8 cellular contexts compared by ENCODE assay signal in the genomic region with DNA sequence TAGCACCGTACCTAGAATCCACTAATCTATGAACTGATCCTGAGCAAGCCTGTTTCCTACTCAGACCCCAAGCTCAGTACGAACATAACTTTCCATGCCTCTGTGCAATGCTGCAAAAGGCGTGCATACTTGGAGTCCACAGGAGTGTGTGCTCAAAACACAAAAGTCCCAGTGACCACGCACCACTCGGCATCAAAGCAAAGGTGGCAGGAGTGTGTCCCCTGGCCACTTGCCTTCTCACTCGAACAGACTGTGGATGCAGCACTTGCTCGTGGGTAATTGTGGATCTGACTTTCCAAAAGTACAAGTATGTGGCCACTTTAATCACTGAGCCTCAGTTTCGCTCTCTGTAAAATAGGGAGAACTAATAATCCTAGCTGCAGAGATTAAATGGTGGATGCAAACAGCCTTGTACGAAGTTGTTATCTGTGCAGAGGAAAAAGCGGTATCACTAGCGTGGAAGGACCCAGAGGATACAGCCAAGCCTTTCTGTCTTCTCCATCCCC. TPM values are rescaled to one million over a fixed set of nuclear protein-coding genes. Genes with fewer than 3 reads are reported as not detected.
DNase-seq lines count a peak whose midpoint lies in the region; ATAC-seq, FAIRE-seq and TF ChIP-seq lines count a peak whose summit lies in the region.

No MANE protein-coding gene starts in this region.

- H3K4me1 Mint-ChIP-seq in neural progenitor cell: peaks cover 22% of the 10 kb centered on the region

- peaks cover 0 to 15% (median 0%) of the 10 kb centered on the region in 11 experiments; a peak in 6 of 22 replicates for H3K9me3 ChIP-seq in BLaER1 treated with 17β-estradiol and CSF1 and Interleukin-3, amounts not matched to agents 10 nM and 100 nM (replicated peaks in 1 of 11)
- H3K9me3 ChIP-seq in NT2/D1 (ENCODE audit: insufficient read depth, low read length) (no peaks in the 10 kb centered on the region), H1 (ENCODE audit: insufficient read depth in 2 of 2, low read depth in 1 of 2, low read length in 1 of 2) (no peaks in the 10 kb centered on the region), neural progenitor cell (ENCODE audit: low read depth) (no peaks in the 10 kb centered on the region)

- no peak for TF ChIP-seq EP300 in H1 (IDR thresholded peaks at IDR 0.05; ENCODE audit: borderline replicate concordance in 1 of 2, low read depth in 2 of 2, low read length in 2 of 2)

- TF ChIP-seq CTCF in H1 (IDR thresholded peaks at IDR 0.05; ENCODE audit: control extremely low read depth in 1 of 3, insufficient read depth in 1 of 3, low read depth in 1 of 3, low read length in 3 of 3) (no peak), neural progenitor cell (IDR thresholded peaks at IDR 0.05) (no peak)

- H4K8ac ChIP-seq in H1 (ENCODE audit: extremely low read depth, insufficient read depth, low read length): no peak overlapping the region

- peak overlapping the region; percentile 89 to 99 (median 95) for H3K27ac ChIP-seq in BLaER1 treated with 17β-estradiol and CSF1 and Interleukin-3, amounts not matched to agents 10 nM and 100 nM
- peak overlapping the region; percentile 96 for H3K27ac ChIP-seq in H1 (ENCODE audit: low read depth, low read length)
- no peak overlapping the region for H3K27ac ChIP-seq in neural progenitor cell

- no peak overlapping the region for H3K18ac ChIP-seq in H1 (ENCODE audit: extremely low read depth, low read length)

- H4K5ac ChIP-seq in H1 (ENCODE audit: insufficient read length, low read depth, low read length): no peak overlapping the region

- peak overlapping the region; percentile 55 to 75 (median 66) for H3K4me3 ChIP-seq in BLaER1 treated with 17β-estradiol and CSF1 and Interleukin-3, amounts not matched to agents 10 nM and 100 nM
- H3K4me3 ChIP-seq in NT2/D1 (ENCODE audit: insufficient read length, low read depth): peak overlapping the region; percentile 72
- H3K4me3 ChIP-seq in H1 (ENCODE audit: extremely low read depth in 1 of 4, insufficient read depth in 2 of 4, low read depth in 3 of 4, low read length in 4 of 4): peak overlapping the region; percentile 68 to 92 (median 82)
- peak overlapping the region; percentile 70 for H3K4me3 ChIP-seq in neural progenitor cell

- no peak overlapping the region for H2BK15ac ChIP-seq in H1 (ENCODE audit: low read length)

- DNase-seq in NT2/D1 (ENCODE audit: low read depth, low spot score) (no peak), H1 (ENCODE audit: low read depth in 1 of 2, low spot score in 2 of 2) (no peak), neural progenitor cell (ENCODE audit: low spot score) (no peak), NCI-H524 (lab: John Stamatoyannopoulos, UW) (no peak), ecto neural progenitor cell (ENCODE audit: low spot score) (no peak), H4 (ENCODE audit: low spot score) (no peak)

- H3K4me3 Mint-ChIP-seq in neural progenitor cell: peak overlapping the region; percentile 96

- peaks cover 7% of the 10 kb centered on the region for H3K27me3 Mint-ChIP-seq in neural progenitor cell (ENCODE audit: insufficient read depth, low read depth)

- H2AK5ac ChIP-seq in H1 (ENCODE audit: low read depth, low read length): no peak overlapping the region

- peak overlapping the region; percentile 76 for H3K4ac ChIP-seq in H1 (replicated peaks; ENCODE audit: insufficient read length, low read depth, low read length)

- no peaks in the 10 kb centered on the region for H3K27me3 ChIP-seq in BLaER1 treated with 17β-estradiol and CSF1 and Interleukin-3, amounts not matched to agents 10 nM and 100 nM
- H3K27me3 ChIP-seq in NT2/D1 (ENCODE audit: insufficient read depth, insufficient read length) (no peaks in the 10 kb centered on the region), H1 (replicated peaks in 1 of 4; ENCODE audit: control insufficient read depth in 3 of 4, extremely low read depth in 1 of 4, insufficient read depth in 3 of 4, low read length in 3 of 4) (no peaks in the 10 kb centered on the region), neural progenitor cell (no peaks in the 10 kb centered on the region)

- peaks cover 59 to 88% (median 79%) of the 10 kb centered on the region in 10 experiments for H3K4me1 ChIP-seq in BLaER1 treated with 17β-estradiol and CSF1 and Interleukin-3, amounts not matched to agents 10 nM and 100 nM
- H3K4me1 ChIP-seq in NT2/D1 (ENCODE audit: insufficient read depth, insufficient read length) (no peaks in the 10 kb centered on the region), H1 (replicated peaks in 1 of 4; ENCODE audit: control insufficient read depth in 3 of 4, insufficient read depth in 4 of 4, low read length in 3 of 4) (peaks cover 2 to 4% (median 4%) of the 10 kb centered on the region in 4 experiments; a peak in 4 of 7 replicates), neural progenitor cell (peaks cover 12% of the 10 kb centered on the region)

- no peak overlapping the region for H3K56ac ChIP-seq in H1 (replicated peaks; ENCODE audit: insufficient read length, low read depth, low read length)

- WGBS in H1 (ENCODE audit: extremely low coverage in 1 of 2, insufficient coverage in 1 of 2, insufficient read length in 1 of 2, insufficient replicate concordance in 2 of 2, low coverage in 1 of 2, low lambda C conversion rate in 2 of 2, missing lambda C conversion rate in 1 of 2), 2 experiments: 51% methylated on average over 11 of the region's 11 CpGs; no CpG with 5 or more reads in 1 of the 2 experiments

- H3K36me3 ChIP-seq in BLaER1 treated with 17β-estradiol and CSF1 and Interleukin-3, amounts not matched to agents 10 nM and 100 nM: 0 out of 22 replicates have a peak, but pooled peaks cover 0 to 1% (median 0%) of the 10 kb centered on the region in 11 experiments
- H3K36me3 ChIP-seq in NT2/D1 (ENCODE audit: insufficient read depth, insufficient read length, low read length) (peaks cover 10% of the 10 kb centered on the region), H1 (ENCODE audit: control insufficient read depth in 2 of 4, insufficient read depth in 4 of 4, low read length in 3 of 4) (no peaks in the 10 kb centered on the region), neural progenitor cell (no peaks in the 10 kb centered on the region)

- H3K79me1 ChIP-seq in H1 (ENCODE audit: low read depth, low read length): no peaks in the 10 kb centered on the region

- H3K14ac ChIP-seq in H1 (ENCODE audit: insufficient read length): no peak overlapping the region

- no peaks in the 10 kb centered on the region for H4K20me1 ChIP-seq in BLaER1 treated with 17β-estradiol and CSF1 and Interleukin-3, amounts not matched to agents 10 nM and 100 nM
- H4K20me1 ChIP-seq in H1 (replicated peaks in 1 of 2; ENCODE audit: control insufficient read depth in 1 of 2, insufficient read depth in 2 of 2, low read length in 2 of 2): no peaks in the 10 kb centered on the region
- H4K20me1 ChIP-seq in neural progenitor cell (ENCODE audit: low read depth): no peaks in the 10 kb centered on the region

- peaks cover 13% of the 10 kb centered on the region for H3F3A ChIP-seq in neural progenitor cell (ENCODE audit: low read depth)

- no peak overlapping the region; the same call in 1 of the 2 replicates for H2BK5ac ChIP-seq in H1 (ENCODE audit: low read depth, low read length)

- POLR2A ChIA-PET in H1 (lab: Charles Lee; ENCODE audit: partially characterized antibody): interaction anchor here (0.8 to 2.3 kb wide), 9 partner anchors 9 to 90 kb away, joined by 3 to 13 read pairs (median 3); no protein-coding TSS in a partner anchor

- no peak overlapping the region for H3K23ac ChIP-seq in H1 (ENCODE audit: insufficient read length)

- H2BK120ac ChIP-seq in H1 (replicated peaks; ENCODE audit: low read depth, low read length): no peak overlapping the region

- FAIRE-seq in H1 (lab: Jason Lieb, UNC): no peak

- peak overlapping the region; percentile 29 for H4K91ac ChIP-seq in H1 (replicated peaks; ENCODE audit: insufficient read length, low read length)

- H3K9ac ChIP-seq in BLaER1 treated with 17β-estradiol and CSF1 and Interleukin-3, amounts not matched to agents 10 nM and 100 nM: peak overlapping the region; percentile 86 to 96 (median 93)
- H3K9ac ChIP-seq in NT2/D1 (ENCODE audit: insufficient read length, low read depth) (peak overlapping the region; percentile 95), H1 (replicated peaks in 1 of 4; ENCODE audit: extremely low read depth in 1 of 4, low read depth in 3 of 4, low read length in 3 of 4) (peak overlapping the region in 2 of 4 experiments; percentile 93 to 95; a peak in 4 of 7 replicates), neural progenitor cell (peak overlapping the region; percentile 44)

- peak overlapping the region; percentile 65 to 95 (median 82) for H3K4me2 ChIP-seq in BLaER1 treated with 17β-estradiol and CSF1 and Interleukin-3, amounts not matched to agents 10 nM and 100 nM
- H3K4me2 ChIP-seq in H1 (ENCODE audit: insufficient read depth in 1 of 2, low read depth in 2 of 2, low read length in 2 of 2) (peak overlapping the region; percentile 62 to 87), neural progenitor cell (peak overlapping the region; percentile 84)

- CTCF ChIA-PET in H1 (lab: Charles Lee; ENCODE audit: partially characterized antibody): interaction anchor here (0.5 to 1.0 kb wide), 3 partner anchors 20 to 1926 kb away, joined by 3 to 5 read pairs (median 3); no protein-coding TSS in a partner anchor

- 0 out of 2 replicates have a peak overlapping the region, but pooled peaks have one; percentile 21 for H2BK20ac ChIP-seq in H1 (ENCODE audit: low read length)

- H3K27ac Mint-ChIP-seq in neural progenitor cell: peak overlapping the region; percentile 99

- no peaks in the 10 kb centered on the region for H3K9me3 Mint-ChIP-seq in neural progenitor cell

- no peak for TF ChIP-seq RAD21 in H1 (IDR thresholded peaks at IDR 0.05 in 1 of 2, conservative IDR thresholded peaks at IDR 0.05 in 1 of 2; ENCODE audit: low read depth in 2 of 2, low read length in 2 of 2)

- H3K23me2 ChIP-seq in H1 (ENCODE audit: low read depth, low read length): peaks cover 2% of the 10 kb centered on the region; the same call in 1 of the 2 replicates

- H2BK12ac ChIP-seq in H1 (ENCODE audit: low read depth, low read length): no peak overlapping the region; the same call in 1 of the 2 replicates

- no peak overlapping the region for H2AFZ ChIP-seq in H1 (ENCODE audit: low read length)
- peak overlapping the region; percentile 97 for H2AFZ ChIP-seq in neural progenitor cell (replicated peaks)

- peaks cover 0 to 7% of the 10 kb centered on the region in 2 experiments; a peak in 1 of 4 replicates for H3K79me2 ChIP-seq in H1 (ENCODE audit: control insufficient read depth in 1 of 2, insufficient read depth in 2 of 2, low read length in 2 of 2)
- peaks cover 16% of the 10 kb centered on the region for H3K79me2 ChIP-seq in neural progenitor cell (ENCODE audit: low read depth)

- no peak for ATAC-seq in HG02798 (IDR thresholded peaks at IDR 0.05; ENCODE audit: poor library complexity, unreplicated experiment)

- H3K36me3 Mint-ChIP-seq in neural progenitor cell: no peaks in the 10 kb centered on the region

- no peak for TF ChIP-seq POLR2A in H1 (IDR thresholded peaks at IDR 0.05; ENCODE audit: control extremely low read depth in 1 of 2, low read depth in 2 of 2, low read length in 2 of 2)

RNA-seq across cellular contexts. Expression of a gene that starts 0.3 kb away (rescaled TPM):
- total RNA-seq in H1 (2021; fragmentation: NEBNext Ultra II Directional; extraction: Animal tissue kit (Norgen Biotek cat#: 25700)): 10.3 and 14.6 TPM in 2 replicates
- polyA plus RNA-seq in H1 (2011; rRNA removed): 8.1 and 12.8 TPM in 2 replicates
- polyA plus RNA-seq in H1 (2011; cell fraction: cytosol; rRNA removed): 7.2 TPM
- polyA plus RNA-seq in H1 (2011; cell fraction: nucleus; rRNA removed): 11.6 TPM
- polyA plus RNA-seq in H1 (2012, experiment 1 of 2): 5.0 to 9.1 TPM (median 7.2 TPM) in 4 replicates
- 6.9 TPM for polyA plus RNA-seq in H1 (2012, experiment 2 of 2)
- polyA plus RNA-seq in H1 (2013, experiment 1 of 2): 4.7 TPM
- polyA plus RNA-seq in H1 (2013, experiment 2 of 2): 4.9 TPM
- 6.5 and 11.8 TPM in 2 replicates for polyA minus RNA-seq in H1 (2011; rRNA and poly(A)+ RNA removed)
- 4.6 TPM for polyA minus RNA-seq in H1 (2011; cell fraction: cytosol; rRNA and poly(A)+ RNA removed)
- 16.0 TPM for polyA minus RNA-seq in H1 (2011; cell fraction: nucleus; rRNA and poly(A)+ RNA removed)
- 6.5 and 11.9 TPM in 2 replicates for total RNA-seq in neural progenitor cell (ENCODE audit: low replicate concordance)
- total RNA-seq in H4 (2014; rRNA removed; shearing (Covaris generic)): 3.6 and 5.0 TPM in 2 replicates
